ENCODE assay signal across 9 cellular contexts in the genomic region with DNA sequence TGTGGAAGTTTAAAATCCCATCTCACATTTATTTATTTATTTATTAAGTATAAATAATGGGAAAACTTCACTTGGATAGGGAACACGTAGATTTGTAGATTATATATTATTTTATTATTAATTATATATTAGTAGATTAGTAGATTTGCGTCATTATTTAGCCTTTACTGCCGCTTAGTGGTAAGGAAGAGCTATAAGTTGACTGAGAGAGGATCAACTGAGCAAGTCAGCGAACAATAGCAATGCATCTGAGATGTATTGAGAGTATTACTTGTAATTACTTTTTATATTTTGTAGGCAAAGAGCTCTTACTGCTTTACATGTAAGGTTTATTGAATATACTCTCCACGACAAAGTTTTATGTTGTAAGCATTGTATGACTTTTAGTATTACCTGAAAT.
DNase-seq lines count a peak whose midpoint lies in the region; ATAC-seq and TF ChIP-seq lines count a peak whose summit lies in the region.
"Had no signal": no experiment of that assay in that cellular context is flagged by ENCODE, and none has a peak within 500 bp of the region (broad histone marks: within the 10 kb centered on the region; RNA-seq: fewer than 3 reads in every experiment).

No MANE protein-coding gene starts in this region.

- H4K20me1 ChIP-seq in DOHH2 (ENCODE audit: control insufficient read depth, insufficient read depth, low read depth, low read length), result no peaks in the 10 kb centered on the region

- H3K36me3 ChIP-seq in DOHH2 (ENCODE audit: control insufficient read depth, low read length) (no peaks in the 10 kb centered on the region), mucosa of descending colon (ENCODE audit: low read depth) (no peaks in the 10 kb centered on the region)
- H3K36me3 ChIP-seq in CD4-positive, alpha-beta memory T cell (ENCODE audit: insufficient read depth, low read length), result no peaks in the 10 kb centered on the region

- no peaks in the 10 kb centered on the region for H3K27me3 Mint-ChIP-seq in memory B cell
- H3K27me3 Mint-ChIP-seq in CD4-positive, alpha-beta memory T cell, result peaks cover 0 to 2% of the 10 kb centered on the region in 2 donors

- no peaks in the 10 kb centered on the region for H3K9me3 ChIP-seq in DOHH2 (ENCODE audit: control insufficient read depth, insufficient read depth, low read length)
- H3K9me3 ChIP-seq in mucosa of descending colon, result no peaks in the 10 kb centered on the region
- H3K9me3 ChIP-seq in CD4-positive, alpha-beta memory T cell (ENCODE audit: control insufficient read depth in 1 of 2, low read length in 2 of 2), result no peaks in the 10 kb centered on the region

- intact Hi-C loops in mucosa of descending colon (cut with DNase I, micrococcal nuclease), result no loop called here
- intact Hi-C loops in posterior cingulate gyrus (cut with DNase I), result loop anchor here (10.0 kb wide), 1 partner anchor 1246 kb away; no protein-coding TSS in a partner anchor
- intact Hi-C loops in CD4-positive, alpha-beta memory T cell (cut with micrococcal nuclease), result no loop called here

- H3K79me2 ChIP-seq in DOHH2 (ENCODE audit: control insufficient read depth, low read length), result no peaks in the 10 kb centered on the region

- ATAC-seq in HG03378 (IDR thresholded peaks at IDR 0.05; ENCODE audit: unreplicated experiment), result peak; percentile 65
- peak; percentile 34 for ATAC-seq in memory B cell (ENCODE audit: low read depth)
- no peak for ATAC-seq in mucosa of descending colon
- no peak for ATAC-seq in HG03025 (IDR thresholded peaks at IDR 0.05; ENCODE audit: low FRiP score, unreplicated experiment)

- no peak overlapping the region for H3K4me2 ChIP-seq in DOHH2 (ENCODE audit: low read length)

- H3K4me1 ChIP-seq in DOHH2 (ENCODE audit: control insufficient read depth, low read length) (no peaks in the 10 kb centered on the region), mucosa of descending colon (ENCODE audit: low read depth) (no peaks in the 10 kb centered on the region)
- H3K4me1 ChIP-seq in CD4-positive, alpha-beta memory T cell (ENCODE audit: insufficient read depth, low read length), result no peaks in the 10 kb centered on the region

- DNase-seq in astrocyte of the spinal cord (ENCODE audit: low read depth, low spot score) (peak; percentile 29), memory B cell (ENCODE audit: low spot score in 2 of 2) (no peak), mucosa of descending colon (no peak), posterior cingulate gyrus (no peak)
- no peak for DNase-seq in CD4-positive, alpha-beta memory T cell
- DNase-seq: activated CD4-positive, alpha-beta T cell treated with anti-CD3 and anti-CD28 coated beads, Interleukin-2, amount 50 U/mL, for 1 hour had no signal

- TF ChIP-seq CTCF in DOHH2 (IDR thresholded peaks at IDR 0.05; ENCODE audit: low read depth, low read length, poor library complexity, severe bottlenecking) (peak; percentile 24), astrocyte of the spinal cord (IDR thresholded peaks at IDR 0.05; ENCODE audit: low read depth, low read length) (peak; percentile 63), mucosa of descending colon (IDR thresholded peaks at IDR 0.05) (no peak)

- no peak overlapping the region for H3K27ac ChIP-seq in DOHH2 (ENCODE audit: low read depth, low read length)
- H3K27ac ChIP-seq in CD4-positive, alpha-beta memory T cell (ENCODE audit: low read depth, low read length), result no peak overlapping the region

- no peaks in the 10 kb centered on the region for H3F3A ChIP-seq in DOHH2 (ENCODE audit: control insufficient read depth, insufficient read depth)

- H3K27me3 ChIP-seq in DOHH2 (ENCODE audit: control insufficient read depth, low read length), result no peaks in the 10 kb centered on the region
- H3K27me3 ChIP-seq in CD4-positive, alpha-beta memory T cell (ENCODE audit: insufficient read depth, low read length), result no peaks in the 10 kb centered on the region

- H3K9me2 ChIP-seq in DOHH2 (replicated peaks; ENCODE audit: control insufficient read depth, low read length), result no peaks in the 10 kb centered on the region

- H3K9me3 Mint-ChIP-seq in memory B cell, result no peaks in the 10 kb centered on the region
- H3K9me3 Mint-ChIP-seq in CD4-positive, alpha-beta memory T cell, result no peaks in the 10 kb centered on the region

- H3K36me3 Mint-ChIP-seq in memory B cell, result no peaks in the 10 kb centered on the region
- no peaks in the 10 kb centered on the region for H3K36me3 Mint-ChIP-seq in CD4-positive, alpha-beta memory T cell

- no peak overlapping the region for H3K27ac Mint-ChIP-seq in memory B cell
- H3K27ac Mint-ChIP-seq in CD4-positive, alpha-beta memory T cell, result no peak overlapping the region

- CTCF ChIA-PET in CD4-positive, alpha-beta memory T cell (lab: Charles Lee; ENCODE audit: partially characterized antibody), result interaction anchor here (0.8 to 1.2 kb wide), 2 partner anchors 9 to 1485 kb away, joined by 3 read pairs; no protein-coding TSS in a partner anchor

- in situ Hi-C loops in astrocyte of the spinal cord (cut with HindIII; ENCODE audit: low sequenced_read_pairs), result no loop called here

- H3K4me3 ChIP-seq in DOHH2 (ENCODE audit: low read length) (no peak overlapping the region), astrocyte of the spinal cord (ENCODE audit: low read depth, low read length) (no peak overlapping the region), mucosa of descending colon (no peak overlapping the region)
- no peak overlapping the region for H3K4me3 ChIP-seq in CD4-positive, alpha-beta memory T cell (ENCODE audit: low read length in 2 of 2)

- POLR2A ChIA-PET in CD4-positive, alpha-beta memory T cell (lab: Charles Lee; ENCODE audit: partially characterized antibody), result no interaction called here

- no peak overlapping the region for H3K4me3 Mint-ChIP-seq in memory B cell
- H3K4me3 Mint-ChIP-seq in CD4-positive, alpha-beta memory T cell, result no peak overlapping the region

- no peaks in the 10 kb centered on the region for H3K4me1 Mint-ChIP-seq in memory B cell
- no peaks in the 10 kb centered on the region for H3K4me1 Mint-ChIP-seq in CD4-positive, alpha-beta memory T cell

Comparison
In these comparisons a context has a peak if more than half of its experiments do, and no peak if none do; other contexts are left out.
1. ATAC-seq: peak in HG03378 (single experiment) and memory B cell (single experiment); none in mucosa of descending colon (single experiment) and HG03025 (single experiment).